ENCODE assay signal across 8 cellular contexts in genomic region chr12:111684485-111685147, GRCh38. TPM values are rescaled to one million over a fixed set of nuclear protein-coding genes. Genes with fewer than 3 reads are reported as not detected.
DNase-seq lines count a peak whose midpoint lies in the region; ATAC-seq, FAIRE-seq and TF ChIP-seq lines count a peak whose summit lies in the region.
"Not testable (repeated sequence)": the region's sequence is repeated elsewhere in the genome, so short reads cannot be mapped to it uniquely, and the experiment has no call there.

No MANE protein-coding gene starts in this region.

- not testable (repeated sequence) for DNase-seq in AG04449 (ENCODE audit: low read depth, low spot score); HCT116 (ENCODE audit: low read depth, low spot score); naive B cell
- DNase-seq in RKO (ENCODE audit: low spot score) = peak; percentile 23
- peak in 1 of 3 donors; percentile 44 for DNase-seq in right cardiac atrium
- peak; percentile 22 for DNase-seq in small intestine

- peak overlapping the region; percentile 77 for H3K4me2 ChIP-seq in HCT116 (ENCODE audit: low read length)

- RAD21 ChIA-PET in HCT116 (lab: Charles Lee; ENCODE audit: low non-redundant PET in 1 of 2, low total read pairs in 2 of 2, uncharacterized antibody in 2 of 2, unreplicated experiment in 2 of 2) = not testable (repeated sequence)

- H3K4me3 Mint-ChIP-seq in activated naive CD4-positive, alpha-beta T cell treated with anti-CD3 and anti-CD28 coated beads, Interleukin-2, amount 50 U/mL, for 24 hours = peak overlapping the region; percentile 97
- H3K4me3 Mint-ChIP-seq in naive B cell = peak overlapping the region; percentile 94 to 98 (median 96)

- peaks cover 42% of the 10 kb centered on the region for H3K4me1 Mint-ChIP-seq in activated naive CD4-positive, alpha-beta T cell treated with anti-CD3 and anti-CD28 coated beads, Interleukin-2, amount 50 U/mL, for 24 hours
- peaks cover 28 to 46% (median 39%) of the 10 kb centered on the region in 3 donors for H3K4me1 Mint-ChIP-seq in naive B cell

- not testable (repeated sequence) for H3K9me3 Mint-ChIP-seq in activated naive CD4-positive, alpha-beta T cell treated with anti-CD3 and anti-CD28 coated beads, Interleukin-2, amount 50 U/mL, for 24 hours; naive B cell

- FAIRE-seq in small intestine (lab: Jason Lieb, UNC) = not testable (repeated sequence)

- H3K27ac Mint-ChIP-seq in activated naive CD4-positive, alpha-beta T cell treated with anti-CD3 and anti-CD28 coated beads, Interleukin-2, amount 50 U/mL, for 24 hours = peak overlapping the region; percentile 94
- peak overlapping the region; percentile 7 to 99 (median 96) for H3K27ac Mint-ChIP-seq in naive B cell

- H3K36me3 Mint-ChIP-seq in activated naive CD4-positive, alpha-beta T cell treated with anti-CD3 and anti-CD28 coated beads, Interleukin-2, amount 50 U/mL, for 24 hours = peaks cover 10% of the 10 kb centered on the region
- H3K36me3 Mint-ChIP-seq in naive B cell = not testable (repeated sequence)

- 81% methylated on average over 13 of the region's 13 CpGs for WGBS in right cardiac atrium
- 37 to 68% (median 41%) methylated on average over 13 of the region's 13 CpGs for WGBS in small intestine, 3 donors

- H3K27me3 Mint-ChIP-seq in activated naive CD4-positive, alpha-beta T cell treated with anti-CD3 and anti-CD28 coated beads, Interleukin-2, amount 50 U/mL, for 24 hours; naive B cell: not testable (repeated sequence)

- POLR2A ChIA-PET in AG04449 (lab: Yijun Ruan, JAX) = interaction anchor here (1.1 to 1.4 kb wide), 2 partner anchors 11 to 128 kb away, joined by 3 to 4 read pairs; no protein-coding TSS in a partner anchor
- POLR2A ChIA-PET in HCT116 (lab: Charles Lee) = not testable (repeated sequence)

- BruUV-seq in HCT116 (replicated peaks; lab: Mats Ljungman, UMichigan) = not testable (repeated sequence)

- H3K9ac ChIP-seq in HCT116 (ENCODE audit: low read length) (peak overlapping the region; percentile 91), duodenal mucosa (ENCODE audit: low read depth in 1 of 2, low read length in 2 of 2) (peak overlapping the region; percentile 83 to 98)

- H3K4me1 ChIP-seq in HCT116 (ENCODE audit: control insufficient read depth in 1 of 2, insufficient read depth in 2 of 2, low read length in 2 of 2) (peaks cover 0 to 19% of the 10 kb centered on the region in 2 experiments), duodenal mucosa (ENCODE audit: control insufficient read depth in 1 of 2, insufficient read depth in 2 of 2, low read length in 2 of 2) (peaks cover 18 to 25% of the 10 kb centered on the region in 2 donors)
- not testable (repeated sequence) for H3K4me1 ChIP-seq in right cardiac atrium (ENCODE audit: control insufficient read depth, insufficient read depth, low read length); small intestine (ENCODE audit: control insufficient read depth in 2 of 2, insufficient read depth in 1 of 2, low read depth in 1 of 2, low read length in 1 of 2)

- not testable (repeated sequence) for TF ChIP-seq CTCF in AG04449 (IDR thresholded peaks at IDR 0.05; ENCODE audit: insufficient read depth, low read length, missing control alignments); HCT116 (IDR thresholded peaks at IDR 0.05 in 2 of 3, conservative IDR thresholded peaks at IDR 0.05 in 1 of 3; ENCODE audit: borderline replicate concordance in 1 of 3, insufficient read depth in 1 of 3, low read depth in 2 of 3, low read length in 2 of 3)

- H3K79me2 ChIP-seq in HCT116 (ENCODE audit: insufficient read depth, low read length) = peaks cover 55% of the 10 kb centered on the region

- H3K9me2 ChIP-seq in HCT116 (ENCODE audit: insufficient read depth) = not testable (repeated sequence)

- CTCF ChIA-PET in AG04449 (lab: Yijun Ruan, JAX) = interaction anchor here (1.0 to 3.0 kb wide), 6 partner anchors 10 to 287 kb away, joined by 3 to 9 read pairs (median 6); no protein-coding TSS in a partner anchor
- CTCF ChIA-PET in HCT116 (lab: Charles Lee) = not testable (repeated sequence)

- H3K27ac ChIP-seq in HCT116 (ENCODE audit: low read depth, low read length) = peak overlapping the region; percentile 78; the same call in 1 of the 2 replicates
- not testable (repeated sequence) for H3K27ac ChIP-seq in duodenal mucosa (ENCODE audit: low read depth, low read length); right cardiac atrium (ENCODE audit: low read length)
- H3K27ac ChIP-seq in small intestine (ENCODE audit: low read depth in 1 of 2, low read length in 1 of 2) = peak overlapping the region in 1 of 2 donors; percentile 89

- not testable (repeated sequence) for ATAC-seq in HCT116; right cardiac atrium; naive B cell (ENCODE audit: low read depth in 2 of 2)

- not testable (repeated sequence) for TF ChIP-seq RAD21 in HCT116 (IDR thresholded peaks at IDR 0.05; ENCODE audit: low read depth)

- H3K4me3 ChIP-seq in AG04449 (ENCODE audit: low read depth, low read length) (peak overlapping the region; percentile 99), HCT116 (replicated peaks in 1 of 2; ENCODE audit: low read depth in 1 of 2, low read length in 2 of 2) (peak overlapping the region; percentile 90 to 96), duodenal mucosa (ENCODE audit: low read depth in 1 of 2, low read length in 2 of 2) (peak overlapping the region; percentile 79 to 93), right cardiac atrium (ENCODE audit: low read length) (peak overlapping the region; percentile 96), small intestine (ENCODE audit: low read depth in 1 of 2, low read length in 2 of 2) (peak overlapping the region in 1 of 2 donors; percentile 87)

- not testable (repeated sequence) for H3K9me3 ChIP-seq in HCT116 (ENCODE audit: control insufficient read depth in 1 of 2, insufficient read depth in 1 of 2, low read depth in 1 of 2, low read length in 2 of 2); duodenal mucosa (ENCODE audit: control insufficient read depth in 1 of 2, low read length in 2 of 2); right cardiac atrium (ENCODE audit: control insufficient read depth, low read length); small intestine (ENCODE audit: control insufficient read depth, low read depth)

- H3K36me3 ChIP-seq in HCT116 (ENCODE audit: control insufficient read depth in 1 of 2, insufficient read depth in 2 of 2, low read length in 2 of 2) (peaks cover 18 to 21% of the 10 kb centered on the region in 2 experiments), duodenal mucosa (ENCODE audit: control insufficient read depth in 1 of 2, insufficient read depth in 2 of 2, low read length in 2 of 2) (peaks cover 15 to 35% of the 10 kb centered on the region in 2 donors), small intestine (ENCODE audit: control insufficient read depth in 2 of 2, insufficient read depth in 2 of 2, low read length in 2 of 2) (peaks cover 12% of the 10 kb centered on the region in 2 donors)

- H4K20me1 ChIP-seq in HCT116 (ENCODE audit: insufficient read depth) = not testable (repeated sequence)

- intact Hi-C loops in HCT116 (cut with micrococcal nuclease); right cardiac atrium (cut with DNase I): not testable (repeated sequence)

- H2AFZ ChIP-seq in HCT116 (ENCODE audit: low read depth, low read length, poor library complexity, severe bottlenecking) = not testable (repeated sequence)

- H3K27me3 ChIP-seq in HCT116 (ENCODE audit: insufficient read depth, low read length); duodenal mucosa (ENCODE audit: control insufficient read depth in 1 of 2, insufficient read depth in 2 of 2, low read length in 2 of 2); right cardiac atrium (ENCODE audit: control insufficient read depth, insufficient read depth); small intestine (ENCODE audit: control insufficient read depth in 2 of 2, insufficient read depth in 2 of 2, low read length in 2 of 2): not testable (repeated sequence)

- TF ChIP-seq POLR2A in HCT116 (IDR thresholded peaks at IDR 0.05; ENCODE audit: borderline replicate concordance, extremely low read depth, insufficient read depth, insufficient read length) = not testable (repeated sequence)

RNA-seq across cellular contexts. Expression of gene BRAP, which starts 1.1 kb away (rescaled TPM):
- total RNA-seq in HCT116 (2021; ENCODE audit: unreplicated experiment) = 16.7 TPM
- polyA plus RNA-seq in HCT116 (2012) = 13.8 and 15.7 TPM in 2 replicates
- total RNA-seq in right cardiac atrium = 10 to 100 TPM; 12.3 to 14.7 (median 13.0) TPM
- 5.8 TPM for polyA plus RNA-seq in right cardiac atrium
- polyA plus RNA-seq in naive B cell (ENCODE audit: low read depth in 6 of 6) = 10 to 100 TPM; 20.0 to 25.6 (median 23.2) TPM
- polyA plus RNA-seq in small intestine = 1 to 10 TPM; 7.8 to 9.4 (median 8.1) TPM

RNA-seq across cellular contexts. Expression of gene ACAD10, which starts 1.2 kb away (rescaled TPM):
- total RNA-seq in HCT116 (2021; ENCODE audit: unreplicated experiment) (25.3 TPM), right cardiac atrium (10 to 100 TPM; 17.4 to 30.0 (median 22.2) TPM)
- polyA plus RNA-seq in HCT116 (2012) = 16.3 and 16.7 TPM in 2 replicates
- polyA plus RNA-seq in right cardiac atrium (20.0 TPM), naive B cell (ENCODE audit: low read depth in 6 of 6) (10 to 100 TPM; 10.0 to 19.4 (median 12.3) TPM), small intestine (10 to 100 TPM; 20.2 to 42.5 (median 28.4) TPM)
